In the genomic region with DNA sequence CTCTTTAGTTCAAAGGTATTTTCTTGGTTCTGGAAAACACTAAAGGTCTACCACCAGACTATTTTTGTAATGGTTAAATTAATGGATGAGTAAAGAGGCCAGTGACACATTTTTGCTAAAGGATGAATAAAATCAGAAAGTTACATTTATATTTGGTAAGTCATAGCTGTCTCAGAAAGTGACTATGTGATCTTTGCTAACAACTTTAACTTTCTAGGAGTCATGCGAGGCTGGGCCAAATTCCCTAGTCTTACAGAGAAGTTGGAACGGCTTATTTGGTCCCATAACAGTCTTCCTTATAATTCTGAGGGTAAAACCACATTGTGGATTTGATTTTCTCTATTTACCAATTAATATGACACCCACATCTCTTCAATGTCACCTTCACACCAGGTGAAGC, we compare ENCODE assay signal across 21 cellular contexts.
DNase-seq lines count a peak whose midpoint lies in the region; ATAC-seq and FAIRE-seq lines count a peak whose summit lies in the region.
"Had no signal": no experiment of that assay in that cellular context is flagged by ENCODE, and none has a peak within 500 bp of the region (broad histone marks: within the 10 kb centered on the region; RNA-seq: fewer than 3 reads in every experiment).

No MANE protein-coding gene starts in this region.

- H3K4me1 ChIP-seq in ACC112 (ENCODE audit: control insufficient read depth, insufficient read depth, low read length, unreplicated experiment): peaks cover 34% of the 10 kb centered on the region
- H3K4me1 ChIP-seq: gastrocnemius medialis, HAP-1, right lobe of liver, suprapubic skin had no signal

- H3K79me2 ChIP-seq in ACC112 (ENCODE audit: control insufficient read depth, insufficient read depth, low read length, unreplicated experiment): no peaks in the 10 kb centered on the region

- no peaks in the 10 kb centered on the region for H3K36me3 ChIP-seq in ACC112 (ENCODE audit: insufficient read depth, low read length)
- H3K36me3 ChIP-seq: gastrocnemius medialis, HAP-1, right lobe of liver, suprapubic skin had no signal

- H2AFZ ChIP-seq in ACC112 (ENCODE audit: low read length, unreplicated experiment): peak overlapping the region; percentile 23

- DNase-seq in GM04503 (ENCODE audit: low read depth) (peak; percentile 26), RCC 7860 (ENCODE audit: low spot score) (peak; percentile 27), fibroblast of peridontal ligament (ENCODE audit: extremely low read depth) (peak; percentile 46), substantia nigra (lab: John Stamatoyannopoulos, UW) (no peak), SW 1271 (lab: John Stamatoyannopoulos, UW) (no peak)
- DNase-seq: activated CD4-positive, alpha-beta T cell treated with anti-CD3 and anti-CD28 coated beads for 4 hours; activated naive CD8-positive, alpha-beta T cell treated with anti-CD3 and anti-CD28 coated beads, Interleukin-2, amount 50 U/mL, for 24 hours; CD4-positive, CD25-positive, alpha-beta regulatory T cell; DMS 273 treated with DMSO at 0.1 percent for 48 hours; gastrocnemius medialis; GDM1; NCI-H524; occipital lobe; right lobe of liver; T-helper 1 cell had no signal

- H3K4me3 ChIP-seq in ACC112 (ENCODE audit: low read depth, low read length): peak overlapping the region; percentile 33; the same call in 1 of the 2 replicates
- H3K4me3 ChIP-seq: gastrocnemius medialis, HAP-1, right lobe of liver, suprapubic skin had no signal

- FAIRE-seq in RCC 7860 (lab: Jason Lieb, UNC): peak; percentile 59
- FAIRE-seq: GM12891 had no signal

- no peak for ATAC-seq in GM18907 (IDR thresholded peaks at IDR 0.05; ENCODE audit: unreplicated experiment)
- ATAC-seq in GM19455 (IDR thresholded peaks at IDR 0.05; ENCODE audit: unreplicated experiment): no peak
- ATAC-seq: activated naive CD8-positive, alpha-beta T cell treated with anti-CD3 and anti-CD28 coated beads, Interleukin-2, amount 50 U/mL, for 24 hours; gastrocnemius medialis; right lobe of liver had no signal

- H3K27ac ChIP-seq in ACC112 (ENCODE audit: low read depth, low read length) (peak overlapping the region; percentile 81), substantia nigra (ENCODE audit: low read depth, low read length, poor library complexity, severe bottlenecking) (no peak overlapping the region)
- H3K27ac ChIP-seq: gastrocnemius medialis, right lobe of liver, suprapubic skin had no signal

- H3K27me3 ChIP-seq in ACC112 (ENCODE audit: insufficient read depth, low read length): no peaks in the 10 kb centered on the region
- H3K27me3 ChIP-seq: gastrocnemius medialis, right lobe of liver, suprapubic skin had no signal

Comparison
In these comparisons a context has a peak if more than half of its experiments do, and no peak if none do; other contexts are left out.
1. DNase-seq: peak in GM04503 (single experiment), RCC 7860 (single experiment) and fibroblast of peridontal ligament (single experiment); none in substantia nigra (0 of 49) and SW 1271 (0 of 2).